ENCODE assay signal across 12 cellular contexts in genomic region chr18:58661423-58661822, GRCh38. TPM values are rescaled to one million over a fixed set of nuclear protein-coding genes. Genes with fewer than 3 reads are reported as not detected.
DNase-seq lines count a peak whose midpoint lies in the region; ATAC-seq, FAIRE-seq and TF ChIP-seq lines count a peak whose summit lies in the region.
"Had no signal": no experiment of that assay in that cellular context is flagged by ENCODE, and none has a peak within 500 bp of the region (broad histone marks: within the 10 kb centered on the region; RNA-seq: fewer than 3 reads in every experiment).

No MANE protein-coding gene starts in this region.

- TF ChIP-seq POLR2A in GM12891 (IDR thresholded peaks at IDR 0.05; ENCODE audit: low read depth, low read length) (no peak), tibial nerve (IDR thresholded peaks at IDR 0.05) (no peak)

- ATAC-seq in left ventricle myocardium superior (peak; percentile 78), HG02588 (IDR thresholded peaks at IDR 0.05; ENCODE audit: unreplicated experiment) (no peak)

- TF ChIP-seq EP300 in tibial nerve (IDR thresholded peaks at IDR 0.05): no peak

- H3K9me3 ChIP-seq in tibial nerve: peaks cover 0 to 2% (median 0%) of the 10 kb centered on the region in 4 donors
- H3K9me3 ChIP-seq: thoracic aorta had no signal

- H3K27me3 ChIP-seq in tibial nerve: no peaks in the 10 kb centered on the region

- H3K36me3 ChIP-seq in tibial nerve: no peaks in the 10 kb centered on the region
- H3K36me3 ChIP-seq: thoracic aorta had no signal

- no peak overlapping the region for H3K4me3 ChIP-seq in tibial nerve
- H3K4me3 ChIP-seq: thoracic aorta had no signal

- TF ChIP-seq CTCF in tibial nerve (IDR thresholded peaks at IDR 0.05): no peak

- peak; percentile 41 for DNase-seq in AG08395 (ENCODE audit: low spot score)
- no peak for DNase-seq in GM12891 (ENCODE audit: insufficient read length, low spot score)
- peak; percentile 27 for DNase-seq in SW480 (ENCODE audit: low spot score)
- DNase-seq in left ventricle myocardium superior: no peak
- no peak for DNase-seq in HPDE6-E6E7 (ENCODE audit: extremely low spot score)
- no peak for DNase-seq in AML-193 (lab: John Stamatoyannopoulos, UW)
- no peak for DNase-seq in tibial nerve (ENCODE audit: low spot score in 2 of 2)
- DNase-seq: activated CD8-positive, alpha-beta memory T cell treated with anti-CD3 and anti-CD28 coated beads, Interleukin-2, amount 50 U/mL, for 4 hours; hippocampal formation; stimulated activated CD4-positive, alpha-beta T cell treated with anti-CD3 and anti-CD28 coated beads, Interleukin-2, amount 100 ng/mL, for 48 hours had no signal

- peaks cover 0 to 11% (median 0%) of the 10 kb centered on the region in 4 donors for H3K4me1 ChIP-seq in tibial nerve

- intact Hi-C loops in left ventricle myocardium superior (cut with micrococcal nuclease): no loop called here

- H3K27ac ChIP-seq in tibial nerve: no peak overlapping the region
- H3K27ac ChIP-seq: thoracic aorta had no signal

- 84 to 87% methylated on average over 3 of the region's 3 CpGs for WGBS in tibial nerve, 2 donors

- peak; percentile 35 for FAIRE-seq in GM12891 (lab: Jason Lieb, UNC)

TF ChIP-seq in GM12891, 5 proteins besides CTCF, POLR2A, EP300 and RAD21:
- TF ChIP-seq POLR2AphosphoS5 (IDR thresholded peaks at IDR 0.05; ENCODE audit: low read depth, low read length) (no peak), SPI1 (IDR thresholded peaks at IDR 0.05; ENCODE audit: low read depth, low read length) (no peak), POU2F2 (IDR thresholded peaks at IDR 0.05; ENCODE audit: low read depth, low read length) (no peak)

RNA-seq across cellular contexts. Expression of gene MALT1, which starts 9.8 kb away (rescaled TPM):
- polyA plus RNA-seq in GM12891 (2012; ENCODE audit: low read depth, missing spikeins): 24.4 TPM
- total RNA-seq in left ventricle myocardium superior: 11.8 TPM
- 10 to 100 TPM; 17.7 to 26.0 (median 19.3) TPM for total RNA-seq in tibial nerve

RNA-seq across cellular contexts. Expression of gene ALPK2, which starts 32.5 kb away (rescaled TPM):
- polyA plus RNA-seq in GM12891 (2012; ENCODE audit: low read depth, missing spikeins): 4.7 TPM
- total RNA-seq in left ventricle myocardium superior (257 TPM), tibial nerve (under 1 TPM in 1 of 4 donors, not detected in 3; under 0.01 TPM)
- total RNA-seq: thoracic aorta had no signal

Comparison
In these comparisons a context has a peak if more than half of its experiments do, and no peak if none do; other contexts are left out.
1. DNase-seq: peak in AG08395 (single experiment) and SW480 (single experiment); none in GM12891 (single experiment), left ventricle myocardium superior (single experiment), HPDE6-E6E7 (single experiment), AML-193 (0 of 2) and tibial nerve (0 of 2).
2. RNA of gene ALPK2, which starts 32.5 kb away (total RNA-seq): 257 TPM in left ventricle myocardium superior (single experiment); under 0.01 TPM in tibial nerve; every median in the first group is over 100 times any median in the second.